8 cellular contexts compared by ENCODE assay signal in the genomic region with DNA sequence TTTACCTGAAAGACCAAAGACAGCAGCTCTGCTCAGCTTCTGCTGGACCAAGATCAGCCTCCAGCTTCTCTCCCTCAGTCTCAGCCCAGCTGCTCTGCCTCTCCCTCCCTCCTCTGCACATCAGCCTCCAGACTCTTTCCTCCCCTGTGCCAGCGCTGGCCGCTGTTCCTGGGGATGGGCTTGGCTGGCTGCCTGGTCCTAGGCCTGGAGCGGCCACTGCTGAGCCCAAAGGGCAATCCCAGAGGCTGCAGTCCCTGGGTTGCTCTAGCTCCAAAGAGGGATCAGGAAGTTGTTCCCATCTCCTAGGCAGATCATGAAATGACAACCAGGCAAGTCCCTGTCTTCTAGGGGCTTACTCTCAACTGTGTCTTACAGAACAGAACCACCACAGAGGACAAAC. TPM values are rescaled to one million over a fixed set of nuclear protein-coding genes. Genes with fewer than 3 reads are reported as not detected.
DNase-seq lines count a peak whose midpoint lies in the region; ATAC-seq, FAIRE-seq and TF ChIP-seq lines count a peak whose summit lies in the region.

No MANE protein-coding gene starts in this region.

- H3K14ac ChIP-seq in H1 (ENCODE audit: insufficient read length), result no peak overlapping the region

- CTCF ChIA-PET in H1 (lab: Charles Lee; ENCODE audit: partially characterized antibody), result interaction anchor here (0.7 to 4.8 kb wide), 4 partner anchors 11 to 132 kb away, joined by 3 to 29 read pairs (median 5); no protein-coding TSS in a partner anchor

- peaks cover 6 to 86% of the 10 kb centered on the region in 2 experiments; a peak in 3 of 4 replicates for H3K79me2 ChIP-seq in H1 (ENCODE audit: control insufficient read depth in 1 of 2, insufficient read depth in 2 of 2, low read length in 2 of 2)

- H3K27me3 Mint-ChIP-seq in mesothelial cell of epicardium (ENCODE audit: low read depth), result no peaks in the 10 kb centered on the region
- no peaks in the 10 kb centered on the region for H3K27me3 Mint-ChIP-seq in progenitor cell of endocrine pancreas

- no peak for FAIRE-seq in H1 (lab: Jason Lieb, UNC)

- H2BK12ac ChIP-seq in H1 (ENCODE audit: low read depth, low read length), result 0 out of 2 replicates have a peak overlapping the region, but pooled peaks have one; percentile 43

- intact Hi-C loops in lower leg skin (cut with DNase I; ENCODE audit: low total_unique reads) (no loop called here), thyroid gland (cut with DNase I) (no loop called here)

- H3K23ac ChIP-seq in H1 (ENCODE audit: insufficient read length), result no peak overlapping the region

- TF ChIP-seq CTCF in H1 (IDR thresholded peaks at IDR 0.05; ENCODE audit: control extremely low read depth in 1 of 3, insufficient read depth in 1 of 3, low read depth in 1 of 3, low read length in 3 of 3), result no peak
- TF ChIP-seq CTCF in lower leg skin (IDR thresholded peaks at IDR 0.05), result no peak
- no peak for TF ChIP-seq CTCF in thyroid gland (IDR thresholded peaks at IDR 0.05)
- no peak for TF ChIP-seq CTCF in mesothelial cell of epicardium (IDR thresholded peaks at IDR 0.05; ENCODE audit: unreplicated experiment)
- TF ChIP-seq CTCF in progenitor cell of endocrine pancreas (IDR thresholded peaks at IDR 0.05; ENCODE audit: unreplicated experiment), result no peak

- H2AK5ac ChIP-seq in H1 (ENCODE audit: low read depth, low read length), result no peak overlapping the region

- peaks cover 5% of the 10 kb centered on the region; the same call in 1 of the 2 replicates for H3K79me1 ChIP-seq in H1 (ENCODE audit: low read depth, low read length)

- H3K27me3 ChIP-seq in H1 (replicated peaks in 1 of 4; ENCODE audit: control insufficient read depth in 3 of 4, extremely low read depth in 1 of 4, insufficient read depth in 3 of 4, low read length in 3 of 4) (no peaks in the 10 kb centered on the region), thyroid gland (no peaks in the 10 kb centered on the region)

- peaks cover 52% of the 10 kb centered on the region for H3K4me1 Mint-ChIP-seq in mesothelial cell of epicardium
- peaks cover 22% of the 10 kb centered on the region for H3K4me1 Mint-ChIP-seq in progenitor cell of endocrine pancreas (ENCODE audit: low read depth)

- peaks cover 0 to 4% (median under 1%) of the 10 kb centered on the region in 4 experiments; a peak in 3 of 7 replicates for H3K4me1 ChIP-seq in H1 (replicated peaks in 1 of 4; ENCODE audit: control insufficient read depth in 3 of 4, insufficient read depth in 4 of 4, low read length in 3 of 4)
- peaks cover 24 to 50% of the 10 kb centered on the region in 2 donors for H3K4me1 ChIP-seq in thyroid gland

- H3K56ac ChIP-seq in H1 (replicated peaks; ENCODE audit: insufficient read length, low read depth, low read length), result no peak overlapping the region

- H3K23me2 ChIP-seq in H1 (ENCODE audit: low read depth, low read length), result no peaks in the 10 kb centered on the region

- no peak overlapping the region for H3K9ac ChIP-seq in H1 (replicated peaks in 1 of 4; ENCODE audit: extremely low read depth in 1 of 4, low read depth in 3 of 4, low read length in 3 of 4)

- H3K4me3 Mint-ChIP-seq in mesothelial cell of epicardium (no peak overlapping the region), progenitor cell of endocrine pancreas (ENCODE audit: low read depth) (no peak overlapping the region)

- no peak overlapping the region for H3K27ac ChIP-seq in H1 (ENCODE audit: low read depth, low read length)
- peak overlapping the region in 2 of 3 donors; percentile 23 to 29 for H3K27ac ChIP-seq in thyroid gland

- H2BK20ac ChIP-seq in H1 (ENCODE audit: low read length), result no peak overlapping the region

- no peak for TF ChIP-seq POLR2A in H1 (IDR thresholded peaks at IDR 0.05; ENCODE audit: control extremely low read depth in 1 of 2, low read depth in 2 of 2, low read length in 2 of 2)
- TF ChIP-seq POLR2A in lower leg skin (IDR thresholded peaks at IDR 0.05), result no peak
- TF ChIP-seq POLR2A in thyroid gland (IDR thresholded peaks at IDR 0.05), result no peak

- DNase-seq in NCI-H2196 treated with DMSO at 0.1 percent for 48 hours (lab: John Stamatoyannopoulos, UW; ENCODE audit: unreplicated experiment), result peak; percentile 51
- no peak for DNase-seq in H1 (ENCODE audit: low read depth in 1 of 2, low spot score in 2 of 2)
- peak; percentile 50 to 96 for DNase-seq in lower leg skin (ENCODE audit: low spot score in 2 of 2)
- peak; percentile 80 to 87 for DNase-seq in thyroid gland
- no peak for DNase-seq in activated gamma-delta T cell (lab: John Stamatoyannopoulos, UW)
- DNase-seq in mesothelial cell of epicardium (ENCODE audit: low spot score in 2 of 2, unreplicated experiment in 2 of 2), result no peak
- DNase-seq in progenitor cell of endocrine pancreas (ENCODE audit: low spot score, unreplicated experiment), result no peak

- H4K8ac ChIP-seq in H1 (ENCODE audit: extremely low read depth, insufficient read depth, low read length), result no peak overlapping the region

- no peak overlapping the region for H3K4ac ChIP-seq in H1 (replicated peaks; ENCODE audit: insufficient read length, low read depth, low read length)

- no peak for ATAC-seq in GM21619 (IDR thresholded peaks at IDR 0.05; ENCODE audit: unreplicated experiment)

- H3K36me3 ChIP-seq in H1 (ENCODE audit: control insufficient read depth in 2 of 4, insufficient read depth in 4 of 4, low read length in 3 of 4), result no peaks in the 10 kb centered on the region
- H3K36me3 ChIP-seq in thyroid gland, result no peaks in the 10 kb centered on the region

- H3K9me3 Mint-ChIP-seq in mesothelial cell of epicardium, result peaks cover 7% of the 10 kb centered on the region
- peaks cover 3% of the 10 kb centered on the region for H3K9me3 Mint-ChIP-seq in progenitor cell of endocrine pancreas (ENCODE audit: low read depth)

- no peak overlapping the region for H4K91ac ChIP-seq in H1 (replicated peaks; ENCODE audit: insufficient read length, low read length)

- H2BK120ac ChIP-seq in H1 (replicated peaks; ENCODE audit: low read depth, low read length), result no peak overlapping the region

- TF ChIP-seq RAD21 in H1 (IDR thresholded peaks at IDR 0.05 in 1 of 2, conservative IDR thresholded peaks at IDR 0.05 in 1 of 2; ENCODE audit: low read depth in 2 of 2, low read length in 2 of 2), result no peak

- H3K9me3 ChIP-seq in H1 (ENCODE audit: insufficient read depth in 2 of 2, low read depth in 1 of 2, low read length in 1 of 2), result no peaks in the 10 kb centered on the region
- H3K9me3 ChIP-seq in thyroid gland, result no peaks in the 10 kb centered on the region

- H3K36me3 Mint-ChIP-seq in mesothelial cell of epicardium (peaks cover 3% of the 10 kb centered on the region), progenitor cell of endocrine pancreas (ENCODE audit: insufficient read depth) (peaks cover 4% of the 10 kb centered on the region)

- WGBS in H1 (ENCODE audit: extremely low coverage in 1 of 2, insufficient coverage in 1 of 2, insufficient read length in 1 of 2, insufficient replicate concordance in 2 of 2, low coverage in 1 of 2, low lambda C conversion rate in 2 of 2, missing lambda C conversion rate in 1 of 2), 2 experiments, result 64% methylated on average over 3 of the region's 3 CpGs; no CpG with 5 or more reads in 1 of the 2 experiments
- WGBS in lower leg skin, 2 donors, result 7 to 9% methylated on average over 3 of the region's 3 CpGs
- WGBS in thyroid gland, 2 donors, result 0 to 9% methylated on average over 3 of the region's 3 CpGs

- no peak overlapping the region for H2AFZ ChIP-seq in H1 (ENCODE audit: low read length)

- TF ChIP-seq EP300 in H1 (IDR thresholded peaks at IDR 0.05; ENCODE audit: borderline replicate concordance in 1 of 2, low read depth in 2 of 2, low read length in 2 of 2), result no peak

- no peak overlapping the region for H3K4me2 ChIP-seq in H1 (ENCODE audit: insufficient read depth in 1 of 2, low read depth in 2 of 2, low read length in 2 of 2)

- H3K18ac ChIP-seq in H1 (ENCODE audit: extremely low read depth, low read length), result peak overlapping the region; percentile 2; the same call in 1 of the 2 replicates

- H3K4me3 ChIP-seq in H1 (ENCODE audit: extremely low read depth in 1 of 4, insufficient read depth in 2 of 4, low read depth in 3 of 4, low read length in 4 of 4) (no peak overlapping the region), lower leg skin (ENCODE audit: low read depth, poor library complexity, severe bottlenecking) (no peak overlapping the region), thyroid gland (replicated peaks in 1 of 3) (no peak overlapping the region)

- H2BK5ac ChIP-seq in H1 (ENCODE audit: low read depth, low read length), result no peak overlapping the region

- peaks cover 0 to 2% of the 10 kb centered on the region in 2 experiments for H4K20me1 ChIP-seq in H1 (replicated peaks in 1 of 2; ENCODE audit: control insufficient read depth in 1 of 2, insufficient read depth in 2 of 2, low read length in 2 of 2)

- H3K27ac Mint-ChIP-seq in mesothelial cell of epicardium, result no peak overlapping the region
- H3K27ac Mint-ChIP-seq in progenitor cell of endocrine pancreas, result no peak overlapping the region

- H2BK15ac ChIP-seq in H1 (ENCODE audit: low read length), result no peak overlapping the region

- POLR2A ChIA-PET in H1 (lab: Charles Lee; ENCODE audit: partially characterized antibody), result interaction anchor here (1.7 kb wide), 1 partner anchor 19 kb away, joined by 4 read pairs; no protein-coding TSS in a partner anchor

- no peak overlapping the region for H4K5ac ChIP-seq in H1 (ENCODE audit: insufficient read length, low read depth, low read length)

RNA-seq across cellular contexts. Expression of a gene that starts 31.3 kb away (rescaled TPM):
- total RNA-seq in H1 (2021; fragmentation: NEBNext Ultra II Directional; extraction: Animal tissue kit (Norgen Biotek cat#: 25700)), result 18.2 and 18.5 TPM in 2 replicates
- 2.0 and 3.5 TPM in 2 replicates for polyA plus RNA-seq in H1 (2011; rRNA removed)
- 3.7 TPM for polyA plus RNA-seq in H1 (2011; cell fraction: cytosol; rRNA removed)
- 2.7 TPM for polyA plus RNA-seq in H1 (2011; cell fraction: nucleus; rRNA removed)
- 5.4 to 7.4 TPM (median 5.9 TPM) in 4 replicates for polyA plus RNA-seq in H1 (2012, experiment 1 of 2)
- 2.1 TPM for polyA plus RNA-seq in H1 (2012, experiment 2 of 2)
- 5.6 TPM for polyA plus RNA-seq in H1 (2013, experiment 1 of 2)
- 5.7 TPM for polyA plus RNA-seq in H1 (2013, experiment 2 of 2)
- polyA minus RNA-seq in H1 (2011; rRNA and poly(A)+ RNA removed), result 12.7 and 12.9 TPM in 2 replicates
- polyA minus RNA-seq in H1 (2011; cell fraction: cytosol; rRNA and poly(A)+ RNA removed), result 5.9 TPM
- 6.8 TPM for polyA minus RNA-seq in H1 (2011; cell fraction: nucleus; rRNA and poly(A)+ RNA removed)
- total RNA-seq in lower leg skin (10 to 100 TPM; 18.2 to 20.8 (median 18.3) TPM), thyroid gland (10 to 100 TPM; 10.3 to 13.7 (median 11.8) TPM), mesothelial cell of epicardium (10.8 to 12.4 TPM (median 12.0 TPM) in 3 replicates), progenitor cell of endocrine pancreas (23.2 and 24.2 TPM in 2 replicates)

RNA-seq across cellular contexts. Expression of a gene that starts 31.7 kb away (rescaled TPM):
- total RNA-seq in H1 (2021; fragmentation: NEBNext Ultra II Directional; extraction: Animal tissue kit (Norgen Biotek cat#: 25700)), result 13.4 and 14.2 TPM in 2 replicates
- 8.1 and 11.6 TPM in 2 replicates for polyA plus RNA-seq in H1 (2011; rRNA removed)
- polyA plus RNA-seq in H1 (2011; cell fraction: cytosol; rRNA removed), result 19.4 TPM
- polyA plus RNA-seq in H1 (2011; cell fraction: nucleus; rRNA removed), result 8.4 TPM
- 15.8 to 19.1 TPM (median 17.7 TPM) in 4 replicates for polyA plus RNA-seq in H1 (2012, experiment 1 of 2)
- 2.6 TPM for polyA plus RNA-seq in H1 (2012, experiment 2 of 2)
- 15.8 TPM for polyA plus RNA-seq in H1 (2013, experiment 1 of 2)
- 13.6 TPM for polyA plus RNA-seq in H1 (2013, experiment 2 of 2)
- polyA minus RNA-seq in H1 (2011; rRNA and poly(A)+ RNA removed), result 6.2 and 8.0 TPM in 2 replicates
- 10.1 TPM for polyA minus RNA-seq in H1 (2011; cell fraction: cytosol; rRNA and poly(A)+ RNA removed)
- 7.5 TPM for polyA minus RNA-seq in H1 (2011; cell fraction: nucleus; rRNA and poly(A)+ RNA removed)
- total RNA-seq in lower leg skin (10 to 100 TPM; 24.3 to 27.3 (median 25.5) TPM), thyroid gland (10 to 100 TPM; 32.8 to 43.7 (median 41.0) TPM), mesothelial cell of epicardium (14.7 to 16.0 TPM (median 15.9 TPM) in 3 replicates), progenitor cell of endocrine pancreas (32.5 and 34.2 TPM in 2 replicates)

Comparison
In these comparisons a context has a peak if more than half of its experiments do, and no peak if none do; other contexts are left out.
1. DNase-seq: peak in NCI-H2196 treated with DMSO at 0.1 percent for 48 hours (single experiment), lower leg skin (2 of 2) and thyroid gland (2 of 2); none in H1 (0 of 2), activated gamma-delta T cell (single experiment), mesothelial cell of epicardium (0 of 2) and progenitor cell of endocrine pancreas (single experiment).